8 cellular contexts compared by ENCODE assay signal in the genomic region with DNA sequence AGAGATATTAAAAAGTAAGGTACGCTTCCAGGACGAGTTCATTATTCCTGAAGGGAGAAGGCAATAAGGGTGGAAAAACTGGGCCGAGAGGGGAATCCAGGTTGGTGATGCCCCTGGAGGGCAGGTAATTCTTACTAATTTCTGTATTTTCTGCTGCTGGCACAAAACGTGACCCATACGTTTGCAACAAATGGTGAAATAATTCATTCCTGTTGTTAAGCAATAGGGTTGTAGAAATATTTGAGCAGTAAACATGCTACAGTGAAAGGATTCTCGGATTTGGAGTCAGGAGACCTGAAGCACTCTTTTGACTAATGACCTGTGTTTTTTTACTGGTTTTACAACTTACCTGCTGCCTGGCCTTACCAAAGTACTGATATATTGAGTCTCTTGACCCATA. TPM values are rescaled to one million over a fixed set of nuclear protein-coding genes. Genes with fewer than 3 reads are reported as not detected.
DNase-seq lines count a peak whose midpoint lies in the region; ATAC-seq and TF ChIP-seq lines count a peak whose summit lies in the region.

No MANE protein-coding gene starts in this region.

- peak overlapping the region; percentile 91 for H3K4me2 ChIP-seq in H9 (ENCODE audit: insufficient read depth, insufficient read length, low read length)
- peak overlapping the region; percentile 93 for H3K4me2 ChIP-seq in hepatocyte

- H3K27me3 Mint-ChIP-seq in H9 (ENCODE audit: low read depth): peaks cover 2% of the 10 kb centered on the region
- H3K27me3 Mint-ChIP-seq in activated CD4-positive, alpha-beta memory T cell treated with anti-CD3 and anti-CD28 coated beads, Interleukin-2, amount 10 ng/mL, durations not matched to agents 7 days and 5 days: no peaks in the 10 kb centered on the region

- H2AK5ac ChIP-seq in H9 (ENCODE audit: insufficient read length, low read length): no peak overlapping the region

- peaks cover 5 to 38% (median 33%) of the 10 kb centered on the region in 3 experiments; a peak in 5 of 7 replicates for H3K36me3 Mint-ChIP-seq in H9 (ENCODE audit: insufficient read depth in 1 of 3, low read depth in 3 of 3)
- H3K36me3 Mint-ChIP-seq in activated CD4-positive, alpha-beta memory T cell treated with anti-CD3 and anti-CD28 coated beads, Interleukin-2, amount 10 ng/mL, durations not matched to agents 7 days and 5 days (ENCODE audit: low read depth): peaks cover 25% of the 10 kb centered on the region

- H3K9ac ChIP-seq in H9 (ENCODE audit: extremely low read depth, insufficient read length, low read length) (peak overlapping the region; percentile 97), skeletal muscle tissue (ENCODE audit: low read depth in 1 of 3, low read length in 3 of 3) (peak overlapping the region; percentile 88 to 94 (median 91))

- peak overlapping the region; percentile 91 for H3K4me3 ChIP-seq in hepatocyte
- peak overlapping the region; percentile 77 to 92 (median 91) for H3K4me3 ChIP-seq in skeletal muscle tissue (ENCODE audit: low read length in 3 of 3)

- peaks cover 7% of the 10 kb centered on the region; the same call in 1 of the 2 replicates for H3K79me2 ChIP-seq in H9 (ENCODE audit: insufficient read depth, low read length)
- H3K79me2 ChIP-seq in hepatocyte: peaks cover 47% of the 10 kb centered on the region

- H2BK5ac ChIP-seq in H9 (ENCODE audit: insufficient read length, low read length): no peak overlapping the region

- H3K9me3 ChIP-seq in H9 (ENCODE audit: control insufficient read depth, low read depth, low read length): no peaks in the 10 kb centered on the region
- no peaks in the 10 kb centered on the region for H3K9me3 ChIP-seq in hepatocyte (ENCODE audit: low read depth)
- no peaks in the 10 kb centered on the region for H3K9me3 ChIP-seq in skeletal muscle tissue (ENCODE audit: control insufficient read depth in 3 of 3, low read length in 3 of 3)

- peak overlapping the region; percentile 96; the same call in 1 of the 2 replicates for H3K14ac ChIP-seq in H9 (ENCODE audit: insufficient read depth, low read length)

- no CpG with 5 or more reads among the region's 6 CpGs for WGBS in H9 (ENCODE audit: extremely low coverage, insufficient read length, low lambda C conversion rate)
- 18% methylated on average over 6 of the region's 6 CpGs for WGBS in hepatocyte (ENCODE audit: low lambda C conversion rate, missing lambda C conversion rate)

- no peaks in the 10 kb centered on the region for H3K9me2 ChIP-seq in hepatocyte (replicated peaks; ENCODE audit: insufficient read depth)

- H3K4ac ChIP-seq in H9 (ENCODE audit: low read depth, low read length): no peak overlapping the region

- H4K91ac ChIP-seq in H9 (ENCODE audit: insufficient read length, low read depth, low read length): no peak overlapping the region

- peak overlapping the region; percentile 53 for H3K56ac ChIP-seq in H9 (ENCODE audit: insufficient read length, low read depth, low read length)

- H3K27ac ChIP-seq in H9 (ENCODE audit: insufficient read length, low read depth, low read length) (no peak overlapping the region), hepatocyte (peak overlapping the region; percentile 98), skeletal muscle tissue (ENCODE audit: low read depth, low read length) (peak overlapping the region; percentile 88)

- peak overlapping the region; percentile 84 to 98 (median 91); a peak in 6 of 7 replicates for H3K27ac Mint-ChIP-seq in H9
- H3K27ac Mint-ChIP-seq in activated CD4-positive, alpha-beta memory T cell treated with anti-CD3 and anti-CD28 coated beads, Interleukin-2, amount 10 ng/mL, durations not matched to agents 7 days and 5 days: peak overlapping the region; percentile 79

- H4K20me1 ChIP-seq in H9 (ENCODE audit: control insufficient read depth, insufficient read depth, insufficient read length) (no peaks in the 10 kb centered on the region), hepatocyte (ENCODE audit: insufficient read depth, poor library complexity, severe bottlenecking) (no peaks in the 10 kb centered on the region)

- H3K79me1 ChIP-seq in H9 (ENCODE audit: insufficient read depth, low read depth, low read length, poor library complexity, severe bottlenecking): no peaks in the 10 kb centered on the region

- peaks cover 13% of the 10 kb centered on the region in 2 experiments for H3K4me1 Mint-ChIP-seq in H9
- H3K4me1 Mint-ChIP-seq in activated CD4-positive, alpha-beta memory T cell treated with anti-CD3 and anti-CD28 coated beads, Interleukin-2, amount 10 ng/mL, durations not matched to agents 7 days and 5 days: peaks cover 26% of the 10 kb centered on the region

- H3T11ph ChIP-seq in H9 (ENCODE audit: low read length): no peak overlapping the region

- POLR2A ChIA-PET in activated CD4-positive, alpha-beta memory T cell treated with anti-CD3 and anti-CD28 coated beads, Interleukin-2, amount 10 ng/mL, durations not matched to agents 7 days and 5 days (lab: Charles Lee): interaction anchor here (0.9 to 2.7 kb wide), 6 partner anchors 34 to 290 kb away, joined by 3 to 20 read pairs (median 9); a partner anchor contains a TSS

- H2BK20ac ChIP-seq in H9 (ENCODE audit: low read depth, low read length, poor library complexity, severe bottlenecking): no peak overlapping the region

- no peak overlapping the region for H2AFZ ChIP-seq in H9 (ENCODE audit: low read length)
- H2AFZ ChIP-seq in hepatocyte: peak overlapping the region; percentile 88

- H2BK120ac ChIP-seq in H9 (ENCODE audit: low read depth, low read length, poor library complexity, severe bottlenecking): no peak overlapping the region

- TF ChIP-seq CTCF in H9 (conservative IDR thresholded peaks at IDR 0.05) (no peak), hepatocyte (IDR thresholded peaks at IDR 0.05; ENCODE audit: poor library complexity) (no peak)

- peak overlapping the region; percentile 90 for H3K18ac ChIP-seq in H9 (ENCODE audit: insufficient read length, low read depth, low read length)

- no peak for DNase-seq in H9
- DNase-seq in activated CD4-positive, alpha-beta memory T cell treated with anti-CD3 and anti-CD28 coated beads, Interleukin-2, amount 10 ng/mL, durations not matched to agents 7 days and 5 days: no peak
- peak; percentile 10 for DNase-seq in hepatocyte (ENCODE audit: low spot score)
- DNase-seq in NCI-H774 (lab: John Stamatoyannopoulos, UW): no peak
- DNase-seq in foreskin melanocyte: no peak

- H3K36me3 ChIP-seq in hepatocyte (replicated peaks; ENCODE audit: insufficient read depth, low read depth): no peaks in the 10 kb centered on the region
- peaks cover 9 to 31% (median 13%) of the 10 kb centered on the region in 3 donors for H3K36me3 ChIP-seq in skeletal muscle tissue (ENCODE audit: control insufficient read depth in 3 of 3, insufficient read depth in 3 of 3, low read length in 3 of 3)

- no peak overlapping the region for H2BK12ac ChIP-seq in H9 (ENCODE audit: insufficient read length, low read depth, low read length)

- CTCF ChIA-PET in activated CD4-positive, alpha-beta memory T cell treated with anti-CD3 and anti-CD28 coated beads, Interleukin-2, amount 10 ng/mL, durations not matched to agents 7 days and 5 days (lab: Charles Lee): interaction anchor here (1.0 kb wide), 1 partner anchor 30 kb away, joined by 4 read pairs; no protein-coding TSS in a partner anchor

- H3K23ac ChIP-seq in H9 (ENCODE audit: insufficient read length, low read depth, low read length): no peak overlapping the region

- ATAC-seq in HG02678 (IDR thresholded peaks at IDR 0.05; ENCODE audit: unreplicated experiment) (no peak), HG03439 (IDR thresholded peaks at IDR 0.05; ENCODE audit: unreplicated experiment) (no peak)

- peak overlapping the region; percentile 97 to 99 for H3K4me3 Mint-ChIP-seq in H9
- H3K4me3 Mint-ChIP-seq in activated CD4-positive, alpha-beta memory T cell treated with anti-CD3 and anti-CD28 coated beads, Interleukin-2, amount 10 ng/mL, durations not matched to agents 7 days and 5 days: peak overlapping the region; percentile 91

- no peaks in the 10 kb centered on the region for H3K4me1 ChIP-seq in H9 (ENCODE audit: insufficient read depth, low read length)
- peaks cover 26% of the 10 kb centered on the region for H3K4me1 ChIP-seq in hepatocyte (ENCODE audit: insufficient read depth)
- H3K4me1 ChIP-seq in skeletal muscle tissue (ENCODE audit: control insufficient read depth in 3 of 3, insufficient read depth in 3 of 3, low read length in 3 of 3): peaks cover 19 to 28% (median 26%) of the 10 kb centered on the region in 3 donors

- peaks cover 19% of the 10 kb centered on the region for H3K23me2 ChIP-seq in H9 (ENCODE audit: insufficient read length, low read depth, low read length, poor library complexity, severe bottlenecking)

- H4K5ac ChIP-seq in H9 (ENCODE audit: insufficient read length, low read depth, low read length): no peak overlapping the region

- H3K9me3 Mint-ChIP-seq in H9: no peaks in the 10 kb centered on the region
- no peaks in the 10 kb centered on the region for H3K9me3 Mint-ChIP-seq in activated CD4-positive, alpha-beta memory T cell treated with anti-CD3 and anti-CD28 coated beads, Interleukin-2, amount 10 ng/mL, durations not matched to agents 7 days and 5 days

- no peak overlapping the region for H2BK15ac ChIP-seq in H9 (ENCODE audit: low read depth, low read length)

- H4K8ac ChIP-seq in H9 (replicated peaks; ENCODE audit: insufficient read length, low read depth, low read length): no peak overlapping the region

- H3K27me3 ChIP-seq in H9 (ENCODE audit: insufficient read depth, low read length) (no peaks in the 10 kb centered on the region; the same call in 1 of the 2 replicates), hepatocyte (no peaks in the 10 kb centered on the region), skeletal muscle tissue (ENCODE audit: control insufficient read depth in 3 of 3, insufficient read depth in 3 of 3, low read length in 3 of 3) (no peaks in the 10 kb centered on the region)

RNA-seq across cellular contexts. Expression of a gene that starts 0.7 kb away (rescaled TPM):
- 4.9 and 5.1 TPM in 2 replicates for total RNA-seq in H9 (2021)
- 1 to 10 TPM; 1.7 TPM for total RNA-seq in activated CD4-positive, alpha-beta memory T cell treated with anti-CD3 and anti-CD28 coated beads, Interleukin-2, amount 10 ng/mL, durations not matched to agents 7 days and 5 days
- 8.3 and 9.2 TPM in 2 replicates for total RNA-seq in hepatocyte
- polyA plus RNA-seq in hepatocyte: 9.5 and 9.7 TPM in 2 replicates
- total RNA-seq in skeletal muscle tissue: 4.2 TPM

RNA-seq across cellular contexts. Expression of a gene that starts 35.9 kb away (rescaled TPM):
- 47.4 and 50.9 TPM in 2 replicates for total RNA-seq in H9 (2021)
- total RNA-seq in activated CD4-positive, alpha-beta memory T cell treated with anti-CD3 and anti-CD28 coated beads, Interleukin-2, amount 10 ng/mL, durations not matched to agents 7 days and 5 days: 10 to 100 TPM; 74.6 to 80.0 TPM
- 52.3 and 60.4 TPM in 2 replicates for total RNA-seq in hepatocyte
- 15.2 TPM in 2 replicates for polyA plus RNA-seq in hepatocyte
- 30.3 TPM for total RNA-seq in skeletal muscle tissue
